Comparison of ENCODE assay signal across 17 cellular contexts in genomic region chr3:188369526-188369925, GRCh38.
DNase-seq lines count a peak whose midpoint lies in the region; ATAC-seq and TF ChIP-seq lines count a peak whose summit lies in the region.
"Had no signal": no experiment of that assay in that cellular context is flagged by ENCODE, and none has a peak within 500 bp of the region (broad histone marks: within the 10 kb centered on the region; RNA-seq: fewer than 3 reads in every experiment).

No MANE protein-coding gene starts in this region.

- H3K4me1 Mint-ChIP-seq in naive B cell (peaks cover 31 to 48% (median 48%) of the 10 kb centered on the region in 3 donors), nephron progenitor cell (peaks cover 28% of the 10 kb centered on the region)

- CTCF ChIA-PET in HEK293 (lab: Yijun Ruan, JAX), result interaction anchor here (1.1 kb wide), 1 partner anchor 631 kb away, joined by 3 read pairs; no protein-coding TSS in a partner anchor

- no peak overlapping the region for H3K4me3 ChIP-seq in HEK293 (ENCODE audit: low read depth, low read length)

- no peak overlapping the region for H3K27ac ChIP-seq in HEK293 (ENCODE audit: extremely low read depth, low read depth, low read length)
- H3K27ac ChIP-seq: KMS-11 had no signal

- no peak for TF ChIP-seq CTCF in HEK293 (tag by site-specific recombination; IDR thresholded peaks at IDR 0.05)
- TF ChIP-seq CTCF in nephron progenitor cell (IDR thresholded peaks at IDR 0.05), result no peak

- no peak overlapping the region for H3K4me3 Mint-ChIP-seq in naive B cell
- no peak overlapping the region for H3K4me3 Mint-ChIP-seq in nephron progenitor cell
- H3K4me3 Mint-ChIP-seq: CD14-positive monocyte, HFFc6 had no signal

- no peak for ATAC-seq in naive B cell (ENCODE audit: low read depth in 2 of 2)

- no peaks in the 10 kb centered on the region for H3K4me1 ChIP-seq in HEK293 (ENCODE audit: control insufficient read depth, insufficient read depth, low read length)

- DNase-seq in EH (ENCODE audit: low read depth), result peak; percentile 23
- DNase-seq in dermis blood vessel endothelial cell, result peak; percentile 72
- DNase-seq in naive B cell, result no peak
- DNase-seq in nephron progenitor cell, result no peak
- DNase-seq in activated gamma-delta T cell treated with Interleukin-2 at 50 U/mL for 16 hours, result no peak
- DNase-seq in NCI-H510A (lab: John Stamatoyannopoulos, UW), result no peak
- DNase-seq in stimulated activated CD4-positive, alpha-beta T cell treated with anti-CD3 and anti-CD28 coated beads, Interleukin-1b, Interleukin-23, amount 100 ng/mL, for 48 hours, result no peak
- DNase-seq: Caco-2, HFFc6, MM.1S, NCI-H1105 treated with DMSO at 0.1 percent for 48 hours, NCI-H2029, NCI-H524 treated with DMSO at 0.1 percent for 48 hours, RPMI8226 had no signal

- H3K36me3 ChIP-seq in HEK293 (ENCODE audit: control insufficient read depth in 2 of 2, insufficient read depth in 1 of 2, low read length in 2 of 2), result no peaks in the 10 kb centered on the region

- H3K9me3 Mint-ChIP-seq in naive B cell, result peaks cover 0 to 8% (median 0%) of the 10 kb centered on the region in 7 donors
- peaks cover 12% of the 10 kb centered on the region for H3K9me3 Mint-ChIP-seq in nephron progenitor cell
- H3K9me3 Mint-ChIP-seq: HFFc6 had no signal

- no peaks in the 10 kb centered on the region for H3K9me3 ChIP-seq in HEK293 (ENCODE audit: control insufficient read depth, insufficient read depth, low read depth, low read length)
- H3K9me3 ChIP-seq: Caco-2 had no signal

- H3K27me3 Mint-ChIP-seq in naive B cell, result no peaks in the 10 kb centered on the region
- no peaks in the 10 kb centered on the region for H3K27me3 Mint-ChIP-seq in nephron progenitor cell (ENCODE audit: low read depth, poor library complexity)

- no peaks in the 10 kb centered on the region for H3K36me3 Mint-ChIP-seq in naive B cell
- H3K36me3 Mint-ChIP-seq in nephron progenitor cell (ENCODE audit: low read depth), result peaks cover 8% of the 10 kb centered on the region

- POLR2A ChIA-PET in HEK293 (lab: Yijun Ruan, JAX), result no interaction called here

- H3K27ac Mint-ChIP-seq in naive B cell (peak overlapping the region in 4 of 6 donors; percentile 11 to 78 (median 24)), nephron progenitor cell (no peak overlapping the region)
- H3K27ac Mint-ChIP-seq: CD14-positive monocyte, HFFc6 had no signal

TF ChIP-seq in HEK293, 187 proteins besides CTCF, POLR2A, EP300 and RAD21:
- no peak for TF ChIP-seq OSR2 (tag by site-specific recombination; IDR thresholded peaks at IDR 0.05)
- TF ChIP-seq ZNF580 (tag by site-specific recombination; IDR thresholded peaks at IDR 0.05), result no peak
- 0 out of 2 replicates have a peak, but pooled peaks have one; percentile 26 for TF ChIP-seq ZNF664 (tag by site-specific recombination; IDR thresholded peaks at IDR 0.05)

Comparison
In these comparisons a context has a peak if more than half of its experiments do, and no peak if none do; other contexts are left out.
1. DNase-seq: peak in EH (single experiment) and dermis blood vessel endothelial cell (single experiment); none in naive B cell (single experiment), nephron progenitor cell (single experiment), activated gamma-delta T cell treated with Interleukin-2 at 50 U/mL for 16 hours (single experiment), NCI-H510A (single experiment) and stimulated activated CD4-positive, alpha-beta T cell treated with anti-CD3 and anti-CD28 coated beads, Interleukin-1b, Interleukin-23, amount 100 ng/mL, for 48 hours (single experiment).